1 cellular context compared by ENCODE assay signal in the genomic region with DNA sequence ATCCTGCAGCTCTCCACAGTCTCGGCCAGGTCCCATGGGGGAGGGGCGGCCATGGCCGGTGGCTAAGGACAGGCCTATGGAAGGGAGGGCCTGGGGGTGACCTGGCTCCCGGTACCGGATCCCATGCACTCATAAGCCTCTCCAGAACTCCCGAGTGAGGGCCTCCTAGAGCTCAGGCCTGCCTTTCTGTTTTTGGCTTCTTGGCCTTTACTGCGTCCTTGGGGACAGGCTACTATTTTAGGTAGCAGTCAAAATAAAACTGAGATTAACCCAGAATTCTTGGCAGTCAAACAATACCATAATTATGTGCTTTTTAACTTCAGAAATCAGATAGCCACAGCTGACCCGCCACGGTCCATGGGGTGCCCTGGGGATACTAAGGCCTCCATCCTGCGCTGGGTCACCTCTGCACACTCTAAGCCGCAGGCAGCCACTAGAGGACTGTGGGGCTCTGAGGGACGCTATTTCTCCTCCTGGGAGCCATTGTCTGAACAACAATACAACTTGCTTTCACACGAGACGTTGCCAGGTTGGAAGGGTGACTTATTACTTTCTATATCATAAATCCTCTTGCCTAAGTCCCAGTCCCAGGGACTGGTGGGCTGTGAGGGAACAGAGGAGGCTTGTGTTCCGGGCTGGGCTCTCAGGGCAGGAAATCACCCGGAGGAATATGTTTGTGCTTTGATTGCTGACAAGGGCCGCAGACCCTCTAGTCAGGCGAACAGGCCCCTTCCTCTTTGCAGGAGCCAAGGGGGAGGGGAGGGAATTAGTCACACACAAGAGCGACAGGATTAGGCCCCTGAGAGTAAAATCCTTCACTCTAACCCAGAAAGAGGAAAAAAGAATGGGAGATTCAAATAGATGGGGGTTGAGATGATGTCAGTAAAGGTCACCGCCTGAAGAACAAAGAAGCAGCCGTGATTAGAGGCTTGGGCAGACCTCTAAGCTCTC.
TF ChIP-seq lines count a peak whose summit lies in the region.

No MANE protein-coding gene starts in this region.

TF ChIP-seq in H1, 55 proteins besides CTCF, POLR2A, EP300 and RAD21 (continued from another document):
- no peak for TF ChIP-seq RBBP5 (IDR thresholded peaks at IDR 0.05; ENCODE audit: borderline replicate concordance, low read depth, low read length)
- TF ChIP-seq, protein P1, sequence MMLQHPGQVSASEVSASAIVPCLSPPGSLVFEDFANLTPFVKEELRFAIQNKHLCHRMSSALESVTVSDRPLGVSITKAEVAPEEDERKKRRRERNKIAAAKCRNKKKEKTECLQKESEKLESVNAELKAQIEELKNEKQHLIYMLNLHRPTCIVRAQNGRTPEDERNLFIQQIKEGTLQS (IDR thresholded peaks at IDR 0.05; ENCODE audit: insufficient read depth, low read depth, low read length): no peak
- no peak for TF ChIP-seq POU5F1 (IDR thresholded peaks at IDR 0.05; ENCODE audit: low read depth, low read length)
- TF ChIP-seq GTF2F1 (IDR thresholded peaks at IDR 0.05; ENCODE audit: borderline replicate concordance, low read depth, low read length): no peak
- TF ChIP-seq TAF7 (optimal IDR thresholded peaks at IDR 0.05; ENCODE audit: borderline replicate concordance, low read depth, low read length): no peak
- TF ChIP-seq SP2 (IDR thresholded peaks at IDR 0.05; ENCODE audit: low read length): no peak
- TF ChIP-seq, protein P2, sequence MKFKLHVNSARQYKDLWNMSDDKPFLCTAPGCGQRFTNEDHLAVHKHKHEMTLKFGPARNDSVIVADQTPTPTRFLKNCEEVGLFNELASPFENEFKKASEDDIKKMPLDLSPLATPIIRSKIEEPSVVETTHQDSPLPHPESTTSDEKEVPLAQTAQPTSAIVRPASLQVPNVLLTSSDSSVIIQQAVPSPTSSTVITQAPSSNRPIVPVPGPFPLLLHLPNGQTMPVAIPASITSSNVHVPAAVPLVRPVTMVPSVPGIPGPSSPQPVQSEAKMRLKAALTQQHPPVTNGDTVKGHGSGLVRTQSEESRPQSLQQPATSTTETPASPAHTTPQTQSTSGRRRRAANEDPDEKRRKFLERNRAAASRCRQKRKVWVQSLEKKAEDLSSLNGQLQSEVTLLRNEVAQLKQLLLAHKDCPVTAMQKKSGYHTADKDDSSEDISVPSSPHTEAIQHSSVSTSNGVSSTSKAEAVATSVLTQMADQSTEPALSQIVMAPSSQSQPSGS (IDR thresholded peaks at IDR 0.05; ENCODE audit: low read length): no peak
- no peak for TF ChIP-seq KDM5A (IDR thresholded peaks at IDR 0.05; ENCODE audit: low read length)
- TF ChIP-seq PHF8 (conservative IDR thresholded peaks at IDR 0.05; ENCODE audit: low read depth, low read length): no peak
- no peak for TF ChIP-seq ZNF274 (IDR thresholded peaks at IDR 0.05; ENCODE audit: borderline replicate concordance, extremely low read depth, low read length)
TF ChIP-seq in H1: peak in this region for 0.
